In genomic region chr20:31661625-31662371, GRCh38 we compare ENCODE assay signal across 8 cellular contexts. TPM values are rescaled to one million over a fixed set of nuclear protein-coding genes. Genes with fewer than 3 reads are reported as not detected.
DNase-seq lines count a peak whose midpoint lies in the region; ATAC-seq and TF ChIP-seq lines count a peak whose summit lies in the region.

No MANE protein-coding gene starts in this region.

- H3K36me3 Mint-ChIP-seq in CD8-positive, alpha-beta memory T cell = peaks cover 0 to 23% (median 2%) of the 10 kb centered on the region in 3 donors

- no peaks in the 10 kb centered on the region for H3K9me3 Mint-ChIP-seq in CD8-positive, alpha-beta memory T cell

- no peaks in the 10 kb centered on the region for H3K27me3 ChIP-seq in CD8-positive, alpha-beta memory T cell (ENCODE audit: insufficient read depth, low read length, poor library complexity, severe bottlenecking)
- H3K27me3 ChIP-seq in foreskin keratinocyte (no peaks in the 10 kb centered on the region), neuron (ENCODE audit: insufficient read depth, low read length) (no peaks in the 10 kb centered on the region)

- H2AFZ ChIP-seq in neuron (ENCODE audit: low read depth, low read length) = no peak overlapping the region

- peak overlapping the region; percentile 3 to 88 (median 79) for H3K4me3 Mint-ChIP-seq in CD8-positive, alpha-beta memory T cell

- H3K36me3 ChIP-seq in CD8-positive, alpha-beta memory T cell (ENCODE audit: insufficient read depth, low read length) = peaks cover 8% of the 10 kb centered on the region
- peaks cover 19% of the 10 kb centered on the region for H3K36me3 ChIP-seq in neuron (ENCODE audit: insufficient read depth, low read length)

- peak; percentile 72 for ATAC-seq in GM21423 (IDR thresholded peaks at IDR 0.05; ENCODE audit: unreplicated experiment)
- ATAC-seq in foreskin keratinocyte = peak; percentile 79

- H3K4me1 Mint-ChIP-seq in CD8-positive, alpha-beta memory T cell = peaks cover 41 to 46% (median 45%) of the 10 kb centered on the region in 3 donors

- H3K4me1 ChIP-seq in CD8-positive, alpha-beta memory T cell (ENCODE audit: insufficient read depth, low read length) = peaks cover 33% of the 10 kb centered on the region
- H3K4me1 ChIP-seq in foreskin keratinocyte = peaks cover 10% of the 10 kb centered on the region
- peaks cover 20% of the 10 kb centered on the region for H3K4me1 ChIP-seq in neuron (ENCODE audit: insufficient read depth, low read length)

- peak; percentile 68 for TF ChIP-seq CTCF in foreskin keratinocyte (conservative IDR thresholded peaks at IDR 0.05)

- no peaks in the 10 kb centered on the region for H3K9me3 ChIP-seq in CD8-positive, alpha-beta memory T cell (ENCODE audit: low read length)
- no peaks in the 10 kb centered on the region for H3K9me3 ChIP-seq in neuron (ENCODE audit: low read length)

- peak overlapping the region; percentile 65 for H3K27ac ChIP-seq in CD8-positive, alpha-beta memory T cell (ENCODE audit: low read depth, low read length)
- no peak overlapping the region for H3K27ac ChIP-seq in foreskin keratinocyte

- H3K4me3 ChIP-seq in CD8-positive, alpha-beta memory T cell (ENCODE audit: low read length) = peak overlapping the region; percentile 72
- peak overlapping the region; percentile 33 for H3K4me3 ChIP-seq in Jurkat, Clone E6-1 (ENCODE audit: low read length)
- H3K4me3 ChIP-seq in neuron (ENCODE audit: low read length) = peak overlapping the region; percentile 14

- CTCF ChIA-PET in CD8-positive, alpha-beta memory T cell (lab: Charles Lee) = interaction anchor here (0.6 to 9.5 kb wide), 29 partner anchors 9 to 190 kb away, joined by 3 to 295 read pairs (median 5); partner anchors contain the start of genes BCL2L1 and TPX2

- DNase-seq in CD8-positive, alpha-beta memory T cell = peak; percentile 67 to 85 (median 75)
- DNase-seq in Jurkat, Clone E6-1 (ENCODE audit: low read depth, low spot score) = no peak
- DNase-seq in SHP77 (lab: John Stamatoyannopoulos, UW) (peak; percentile 40 to 69), activated gamma-delta T cell (lab: John Stamatoyannopoulos, UW) (peak; percentile 43), foreskin keratinocyte (peak; percentile 18 to 42), stromal cell of bone marrow (ENCODE audit: low read depth) (peak; percentile 38)

- peak overlapping the region; percentile 48 to 96 (median 86) for H3K27ac Mint-ChIP-seq in CD8-positive, alpha-beta memory T cell

- POLR2A ChIA-PET in CD8-positive, alpha-beta memory T cell (lab: Charles Lee) = interaction anchor here (0.6 to 3.1 kb wide), 2 partner anchors 61 to 495 kb away, joined by 4 to 68 read pairs; partner anchors contain the start of gene BCL2L1

- H3K27me3 Mint-ChIP-seq in CD8-positive, alpha-beta memory T cell = no peaks in the 10 kb centered on the region

RNA-seq across cellular contexts. Expression of gene COX4I2, which starts 24.1 kb away (rescaled TPM):
- total RNA-seq in CD8-positive, alpha-beta memory T cell = not detected
- not detected for polyA plus RNA-seq in CD8-positive, alpha-beta memory T cell
- polyA plus RNA-seq in Jurkat, Clone E6-1 (2012; ENCODE audit: insufficient read depth, insufficient read length) = not detected
- total RNA-seq in foreskin keratinocyte = not detected in 2 replicates
- polyA plus RNA-seq in foreskin keratinocyte = not detected in 2 replicates

RNA-seq across cellular contexts. Expression of gene ID1, which starts 56.7 kb away (rescaled TPM):
- under 1 TPM; 0.55 to 0.72 TPM for total RNA-seq in CD8-positive, alpha-beta memory T cell
- 2.2 TPM for polyA plus RNA-seq in CD8-positive, alpha-beta memory T cell
- polyA plus RNA-seq in Jurkat, Clone E6-1 (2012; ENCODE audit: insufficient read depth, insufficient read length) = 67.2 TPM
- 18.8 and 27.9 TPM in 2 replicates for total RNA-seq in foreskin keratinocyte
- 21.4 and 31.9 TPM in 2 replicates for polyA plus RNA-seq in foreskin keratinocyte

Comparison
In these comparisons a context has a peak if more than half of its experiments do, and no peak if none do; other contexts are left out.
1. H3K4me3 ChIP-seq: peak in every context shown above with its lines; median percentile 72 in CD8-positive, alpha-beta memory T cell; 33 in Jurkat, Clone E6-1; 14 in neuron.
2. RNA of gene ID1, which starts 56.7 kb away (total RNA-seq): 18.8 to 27.9 TPM in foreskin keratinocyte; 0.55 to 0.72 TPM in CD8-positive, alpha-beta memory T cell; every median in the first group is over 10 times any median in the second.